10 cellular contexts compared by ENCODE assay signal in the genomic region with DNA sequence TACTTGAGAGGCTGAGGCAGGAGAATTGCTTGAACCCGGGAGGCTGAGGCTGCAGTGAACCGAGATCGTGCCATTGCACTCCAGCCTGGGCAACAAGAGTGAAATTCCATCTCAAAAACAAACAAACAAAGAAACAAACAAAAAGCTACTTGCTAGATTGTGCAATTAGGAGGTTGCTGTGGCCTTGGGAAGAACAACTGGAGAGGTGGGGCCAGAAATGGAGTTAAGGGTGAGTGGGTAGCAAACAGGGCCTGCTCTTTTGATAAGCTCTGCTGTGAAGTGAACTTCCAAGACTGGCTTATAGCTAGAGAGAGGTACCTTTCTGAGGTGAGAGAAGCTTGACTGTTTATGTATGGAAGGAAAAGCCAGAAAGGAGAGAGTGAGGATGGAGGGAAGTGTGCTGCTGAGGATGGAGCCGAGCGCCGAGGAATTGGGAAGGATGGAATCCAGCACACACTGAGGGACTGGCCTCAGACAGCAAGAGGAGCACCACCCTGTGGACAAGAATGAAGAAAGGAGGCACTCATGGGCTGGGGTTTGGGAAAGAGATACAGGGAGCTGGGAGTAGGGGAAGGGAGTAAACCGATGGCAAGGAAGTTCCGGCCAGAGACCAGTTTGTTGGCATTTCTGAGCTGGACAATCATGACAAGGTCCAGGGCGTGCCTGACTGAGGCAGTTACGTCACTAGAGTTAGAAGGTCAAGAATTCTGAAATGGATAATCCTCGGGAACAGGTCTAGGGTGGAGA. TPM values are rescaled to one million over a fixed set of nuclear protein-coding genes. Genes with fewer than 3 reads are reported as not detected.
A peak's percentile ranks its signal among the peaks of the same experiment; 100 is the strongest.
DNase-seq lines count a peak whose midpoint lies in the region; ATAC-seq, FAIRE-seq and TF ChIP-seq lines count a peak whose summit lies in the region.
"Had no signal": no experiment of that assay in that cellular context is flagged by ENCODE, and none has a peak within 500 bp of the region (broad histone marks: within the 10 kb centered on the region; RNA-seq: fewer than 3 reads in every experiment).

No MANE protein-coding gene starts in this region.

- peak; percentile 90 for FAIRE-seq in A204.1 (lab: Jason Lieb, UNC)
- FAIRE-seq: colon had no signal

- no peak for ATAC-seq in stimulated activated naive CD8-positive, alpha-beta T cell treated with anti-CD3 and anti-CD28 coated beads, Interleukin-15, Interleukin-2, amounts not matched to agents 100 U/mL and 50 U/mL, for 24 hours
- no peak for ATAC-seq in stimulated activated effector memory CD8-positive, alpha-beta T cell treated with anti-CD3 and anti-CD28 coated beads, Interleukin-12 subunit alpha, Interleukin-12 subunit beta, amount 100 ng/mL, for 72 hours
- ATAC-seq in HG03108 (IDR thresholded peaks at IDR 0.05; ENCODE audit: unreplicated experiment): no peak

- no peaks in the 10 kb centered on the region for H3K36me3 ChIP-seq in kidney epithelial cell (ENCODE audit: control insufficient read depth, insufficient read depth, low read length)

- no peak for TF ChIP-seq CTCF in MCF 10A (IDR thresholded peaks at IDR 0.05; ENCODE audit: unreplicated experiment)
- peak; percentile 9 for TF ChIP-seq CTCF in kidney epithelial cell (IDR thresholded peaks at IDR 0.05; ENCODE audit: insufficient read depth, low read length, poor library complexity, severe bottlenecking)

- no peaks in the 10 kb centered on the region for H3K9me3 Mint-ChIP-seq in MCF 10A (ENCODE audit: unreplicated experiment)
- no peaks in the 10 kb centered on the region for H3K9me3 Mint-ChIP-seq in stimulated activated effector memory CD8-positive, alpha-beta T cell treated with anti-CD3 and anti-CD28 coated beads, Interleukin-12 subunit alpha, Interleukin-12 subunit beta, amount 100 ng/mL, for 72 hours

- DNase-seq in HPDE6-E6E7 (ENCODE audit: extremely low spot score) (peak; percentile 49), MCF 10A (ENCODE audit: unreplicated experiment) (peak; percentile 48), kidney epithelial cell (ENCODE audit: low read depth) (no peak), HUDEP-2 (lab: John Stamatoyannopoulos, UW; ENCODE audit: unreplicated experiment in 76 of 76) (no peak)
- no peak for DNase-seq in stimulated activated naive CD8-positive, alpha-beta T cell treated with anti-CD3 and anti-CD28 coated beads, Interleukin-15, Interleukin-2, amounts not matched to agents 100 U/mL and 50 U/mL, for 24 hours
- no peak for DNase-seq in stimulated activated effector memory CD8-positive, alpha-beta T cell treated with anti-CD3 and anti-CD28 coated beads, Interleukin-12 subunit alpha, Interleukin-12 subunit beta, amount 100 ng/mL, for 72 hours (ENCODE audit: low spot score in 2 of 2)

- CTCF ChIA-PET in MCF 10A (lab: Yijun Ruan, JAX): interaction anchor here (0.8 to 0.9 kb wide), 3 partner anchors 69 to 405 kb away, joined by 3 to 6 read pairs (median 4); no protein-coding TSS in a partner anchor

- H3K27me3 Mint-ChIP-seq in MCF 10A (ENCODE audit: insufficient read depth, unreplicated experiment): no peaks in the 10 kb centered on the region

- BruUV-seq in MCF 10A (replicated peaks; lab: Mats Ljungman, UMichigan): no TSS peak

- intact Hi-C loops in MCF 10A (cut with micrococcal nuclease): no loop called here

- no peak overlapping the region for H3K27ac Mint-ChIP-seq in MCF 10A (ENCODE audit: low read depth, unreplicated experiment)
- H3K27ac Mint-ChIP-seq in stimulated activated effector memory CD8-positive, alpha-beta T cell treated with anti-CD3 and anti-CD28 coated beads, Interleukin-12 subunit alpha, Interleukin-12 subunit beta, amount 100 ng/mL, for 72 hours: no peak overlapping the region

- no peaks in the 10 kb centered on the region for H3K36me3 Mint-ChIP-seq in MCF 10A (ENCODE audit: insufficient read depth, unreplicated experiment)
- no peaks in the 10 kb centered on the region for H3K36me3 Mint-ChIP-seq in stimulated activated effector memory CD8-positive, alpha-beta T cell treated with anti-CD3 and anti-CD28 coated beads, Interleukin-12 subunit alpha, Interleukin-12 subunit beta, amount 100 ng/mL, for 72 hours

- H3K27me3 ChIP-seq in kidney epithelial cell (ENCODE audit: control insufficient read depth, insufficient read depth, low read length): no peaks in the 10 kb centered on the region

- no peak overlapping the region for H3K4me3 Mint-ChIP-seq in MCF 10A (ENCODE audit: unreplicated experiment)
- no peak overlapping the region for H3K4me3 Mint-ChIP-seq in stimulated activated effector memory CD8-positive, alpha-beta T cell treated with anti-CD3 and anti-CD28 coated beads, Interleukin-12 subunit alpha, Interleukin-12 subunit beta, amount 100 ng/mL, for 72 hours

- peaks cover 25% of the 10 kb centered on the region for H3K4me1 Mint-ChIP-seq in MCF 10A (ENCODE audit: insufficient read depth, unreplicated experiment)
- peaks cover 7% of the 10 kb centered on the region for H3K4me1 Mint-ChIP-seq in stimulated activated effector memory CD8-positive, alpha-beta T cell treated with anti-CD3 and anti-CD28 coated beads, Interleukin-12 subunit alpha, Interleukin-12 subunit beta, amount 100 ng/mL, for 72 hours

- POLR2A ChIA-PET in MCF 10A (lab: Yijun Ruan, JAX): interaction anchor here (0.6 to 1.3 kb wide), 3 partner anchors 10 to 292 kb away, joined by 3 to 5 read pairs (median 3); a partner anchor contains a TSS

- no peak overlapping the region for H3K4me3 ChIP-seq in kidney epithelial cell (ENCODE audit: low read depth, low read length)

RNA-seq across cellular contexts. Expression of a gene that starts 7.0 kb away (rescaled TPM):
- total RNA-seq in MCF 10A (2022) (not detected in 2 replicates), kidney epithelial cell (0.04 TPM in 1 of 2 replicates, not detected in the other)
- total RNA-seq: skeletal muscle tissue had no signal

RNA-seq across cellular contexts. Expression of a gene that starts 38.3 kb away (rescaled TPM):
- total RNA-seq in MCF 10A (2022): not detected in 2 replicates
- 8.1 and 9.2 TPM in 2 replicates for total RNA-seq in kidney epithelial cell
- total RNA-seq: skeletal muscle tissue had no signal

RNA-seq across cellular contexts. Expression of a gene that starts 45.6 kb away (rescaled TPM):
- 52.2 and 53.6 TPM in 2 replicates for total RNA-seq in MCF 10A (2022)
- 81.5 and 90.7 TPM in 2 replicates for total RNA-seq in kidney epithelial cell

Comparison
In these comparisons a context has a peak if more than half of its experiments do, and no peak if none do; other contexts are left out.
1. DNase-seq: peak in HPDE6-E6E7 (single experiment) and MCF 10A (single experiment); none in kidney epithelial cell (single experiment), stimulated activated naive CD8-positive, alpha-beta T cell treated with anti-CD3 and anti-CD28 coated beads, Interleukin-15, Interleukin-2, amounts not matched to agents 100 U/mL and 50 U/mL, for 24 hours (single experiment), stimulated activated effector memory CD8-positive, alpha-beta T cell treated with anti-CD3 and anti-CD28 coated beads, Interleukin-12 subunit alpha, Interleukin-12 subunit beta, amount 100 ng/mL, for 72 hours (0 of 2) and HUDEP-2 (0 of 76).